In the genomic region with DNA sequence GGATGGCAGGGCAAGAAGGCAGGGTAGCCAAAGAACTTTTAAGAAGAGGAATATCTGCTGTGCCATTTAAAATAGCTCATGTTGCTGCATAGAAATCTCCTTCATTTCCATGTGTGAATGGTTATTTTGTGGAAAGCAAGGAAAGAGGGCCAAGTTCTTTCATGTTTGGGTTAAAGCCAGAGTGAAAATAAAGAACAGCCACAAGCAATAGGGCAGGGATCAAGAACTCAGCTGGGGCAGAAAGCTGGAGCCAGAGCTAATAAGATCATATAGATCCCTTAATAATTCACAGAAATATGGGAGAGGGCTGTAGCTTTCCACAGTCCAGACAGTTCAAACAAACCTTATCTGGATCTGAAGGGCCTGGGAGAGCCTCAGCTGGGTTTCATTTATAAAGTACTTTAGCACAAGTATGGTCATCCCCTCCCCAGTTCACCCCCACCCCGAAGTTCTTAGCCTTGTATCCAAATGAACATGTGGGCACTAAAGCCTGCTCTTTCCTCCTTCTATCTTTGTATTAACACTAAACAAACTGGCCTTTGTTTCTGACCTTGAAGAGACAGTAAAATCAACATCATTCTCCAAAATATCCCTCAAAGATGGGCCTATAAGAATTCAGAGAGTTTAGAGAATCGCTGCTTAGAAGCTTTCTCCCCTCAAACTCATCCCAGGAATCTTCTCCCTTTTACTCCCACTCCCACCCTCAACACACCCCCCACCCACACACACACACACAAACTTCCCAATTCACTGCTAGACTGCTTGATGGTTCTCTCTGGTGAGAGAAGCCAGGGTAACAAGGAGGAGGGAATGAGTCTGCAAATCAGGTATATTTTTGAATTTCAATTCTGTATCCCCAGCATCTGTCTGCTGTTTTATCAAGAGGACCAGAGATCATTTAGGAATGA, we compare ENCODE assay signal across 27 cellular contexts. TPM values are rescaled to one million over a fixed set of nuclear protein-coding genes. Genes with fewer than 3 reads are reported as not detected.
DNase-seq lines count a peak whose midpoint lies in the region; ATAC-seq, FAIRE-seq and TF ChIP-seq lines count a peak whose summit lies in the region.
"Had no signal": no experiment of that assay in that cellular context is flagged by ENCODE, and none has a peak within 500 bp of the region (broad histone marks: within the 10 kb centered on the region; RNA-seq: fewer than 3 reads in every experiment).

No MANE protein-coding gene starts in this region.

- WGBS in pancreas, 2 donors: 18 to 24% methylated on average over 2 of the region's 2 CpGs

- ATAC-seq in pancreas (peak in 3 of 4 donors; percentile 20 to 62 (median 22)), GM21619 (IDR thresholded peaks at IDR 0.05; ENCODE audit: unreplicated experiment) (no peak)
- ATAC-seq: activated T-helper 17 cell treated with anti-CD3 and anti-CD28 coated beads, Interleukin-2, amount 50 U/mL, for 72 hours; natural killer cell treated with Interleukin-12 subunit alpha and Interleukin-12 subunit beta and Interleukin-15 and Interleukin-18, amount 100 ng/mL, for 72 hours; Right ventricle myocardium inferior; stimulated activated naive CD8-positive, alpha-beta T cell treated with anti-CD3 and anti-CD28 coated beads, Interleukin-15, amount 100 ng/mL, for 72 hours had no signal

- H3K27ac ChIP-seq in pancreas: no peak overlapping the region
- H3K27ac ChIP-seq: cardiac muscle cell, KMS-11 had no signal

- H3K27me3 ChIP-seq in adipocyte (replicated peaks; ENCODE audit: control insufficient read depth, insufficient read depth, low read length): no peaks in the 10 kb centered on the region
- no peaks in the 10 kb centered on the region for H3K27me3 ChIP-seq in pancreas
- H3K27me3 ChIP-seq: cardiac muscle cell had no signal

- H3K9me3 ChIP-seq in adipocyte (ENCODE audit: control insufficient read depth, low read length): peaks cover 14% of the 10 kb centered on the region
- no peaks in the 10 kb centered on the region for H3K9me3 ChIP-seq in pancreas

- no peak for FAIRE-seq in pancreas (lab: Jason Lieb, UNC)
- FAIRE-seq: TTC549, urothelium cell line had no signal

- DNase-seq in Ammon's horn (ENCODE audit: low spot score) (peak; percentile 52), adipocyte (ENCODE audit: low read depth) (peak; percentile 71), fibroblast of mammary gland (ENCODE audit: low read depth) (peak; percentile 57), pancreas (no peak), NCI-H1930 (lab: John Stamatoyannopoulos, UW) (no peak), DMS114 treated with DMSO at 0.1 percent for 48 hours (lab: John Stamatoyannopoulos, UW; ENCODE audit: unreplicated experiment) (no peak), NCI-H1048 (lab: John Stamatoyannopoulos, UW) (no peak)
- DNase-seq: ACHN; activated CD4-positive, alpha-beta T cell treated with anti-CD3 and anti-CD28 coated beads for 4 hours; activated naive CD8-positive, alpha-beta T cell treated with anti-CD3 and anti-CD28 coated beads, Interleukin-2, amount 10 ng/mL, durations not matched to agents 7 days and 5 days; CD4-positive, alpha-beta T cell; effector memory CD4-positive, alpha-beta T cell; islet precursor cell; NCI-H1092 treated with DMSO at 0.1 percent for 48 hours; NCI-H2107; NCI-H524 treated with DMSO at 0.1 percent for 48 hours; stimulated activated CD4-positive, alpha-beta T cell treated with anti-CD3 and anti-CD28 coated beads, Interleukin-2, amount 100 ng/mL, for 48 hours; stimulated activated naive CD8-positive, alpha-beta T cell treated with anti-CD3 and anti-CD28 coated beads, Interleukin-15, amount 100 ng/mL, for 72 hours had no signal

- no peak overlapping the region for H3K9ac ChIP-seq in adipocyte (ENCODE audit: low read length)
- H3K9ac ChIP-seq: KMS-11 had no signal

- peaks cover 12% of the 10 kb centered on the region for H3K4me1 ChIP-seq in adipocyte (ENCODE audit: control insufficient read depth, insufficient read depth, low read length)
- H3K4me1 ChIP-seq in pancreas: no peaks in the 10 kb centered on the region

- H3K4me3 ChIP-seq in adipocyte (ENCODE audit: low read length) (no peak overlapping the region), fibroblast of mammary gland (ENCODE audit: control insufficient read depth, low read depth, low read length) (no peak overlapping the region), pancreas (no peak overlapping the region)
- H3K4me3 ChIP-seq: cardiac muscle cell, skin epidermis had no signal

- intact Hi-C loops in pancreas (cut with DNase I): loop anchor here in 2 of 3 donors (10.0 kb wide), 1 partner anchor 115 kb away; no protein-coding TSS in a partner anchor

- no peak for TF ChIP-seq CTCF in fibroblast of mammary gland (conservative IDR thresholded peaks at IDR 0.05; ENCODE audit: control insufficient read depth, insufficient read depth, low read depth, low read length)
- no peak for TF ChIP-seq CTCF in pancreas (IDR thresholded peaks at IDR 0.05)

- H3K36me3 ChIP-seq in adipocyte (ENCODE audit: control insufficient read depth, insufficient read depth, low read length, severe bottlenecking) (no peaks in the 10 kb centered on the region), pancreas (no peaks in the 10 kb centered on the region)
- H3K36me3 ChIP-seq: cardiac muscle cell had no signal

RNA-seq across cellular contexts. Expression of gene UTP25, which starts 41.7 kb away (rescaled TPM):
- total RNA-seq in pancreas: 1 to 10 TPM; 2.4 to 4.4 (median 3.7) TPM
- 1 to 10 TPM in 1 of 2 donors, under 1 TPM in 1; 0.95 to 1.9 TPM for polyA plus RNA-seq in pancreas

Comparison
In these comparisons a context has a peak if more than half of its experiments do, and no peak if none do; other contexts are left out.
1. DNase-seq: peak in Ammon's horn (single experiment), adipocyte (single experiment) and fibroblast of mammary gland (single experiment); none in pancreas (0 of 6), NCI-H1930 (0 of 2), DMS114 treated with DMSO at 0.1 percent for 48 hours (single experiment) and NCI-H1048 (single experiment).